In genomic region chr2:170774074-170774473, GRCh38 we compare ENCODE assay signal across 3 cellular contexts.
TF ChIP-seq lines count a peak whose summit lies in the region.

No MANE protein-coding gene starts in this region.

TF ChIP-seq in A549, 52 proteins besides CTCF, POLR2A, EP300 and RAD21:
- TF ChIP-seq KDM5A (IDR thresholded peaks at IDR 0.05), result no peak
- peak; percentile 83 for TF ChIP-seq MAFK (IDR thresholded peaks at IDR 0.05; ENCODE audit: partially characterized antibody)
TF ChIP-seq in A549: peak in this region for 1.

TF ChIP-seq in IMR-90, 13 proteins besides CTCF, POLR2A, EP300 and RAD21:
- no peak for TF ChIP-seq FOS (IDR thresholded peaks at IDR 0.05; ENCODE audit: low read depth, low read length)
- TF ChIP-seq MAFK (IDR thresholded peaks at IDR 0.05; ENCODE audit: low read depth, low read length), result peak; percentile 90
- no peak for TF ChIP-seq MAZ (IDR thresholded peaks at IDR 0.05; ENCODE audit: borderline replicate concordance, low read depth, low read length)

TF ChIP-seq in H1, 55 proteins besides CTCF, POLR2A, EP300 and RAD21:
- TF ChIP-seq CEBPB (IDR thresholded peaks at IDR 0.05; ENCODE audit: low read depth, low read length), result no peak
- no peak for TF ChIP-seq TAF1 (IDR thresholded peaks at IDR 0.05; ENCODE audit: low read depth, low read length)
- TF ChIP-seq MAFK (IDR thresholded peaks at IDR 0.05; ENCODE audit: low read depth, low read length), result peak; percentile 57; the same call in 1 of the 2 replicates
